Comparison of ENCODE assay signal across 1 cellular context in genomic region chr17:18382441-18383078, GRCh38.
TF ChIP-seq lines count a peak whose summit lies in the region.

No MANE protein-coding gene starts in this region.

TF ChIP-seq in H1, 55 proteins besides CTCF, POLR2A, EP300 and RAD21:
- TF ChIP-seq CEBPB (IDR thresholded peaks at IDR 0.05; ENCODE audit: low read depth, low read length) (no peak), HDAC6 (IDR thresholded peaks at IDR 0.05; ENCODE audit: low read depth, low read length) (no peak), TAF7 (optimal IDR thresholded peaks at IDR 0.05; ENCODE audit: borderline replicate concordance, low read depth, low read length) (no peak), JUND (IDR thresholded peaks at IDR 0.05; ENCODE audit: low read length) (no peak), SP4 (IDR thresholded peaks at IDR 0.05; ENCODE audit: low read length) (no peak), RBBP5 (IDR thresholded peaks at IDR 0.05; ENCODE audit: borderline replicate concordance, low read depth, low read length) (no peak), TEAD4 (IDR thresholded peaks at IDR 0.05; ENCODE audit: low read depth, low read length) (no peak), BACH1 (IDR thresholded peaks at IDR 0.05; ENCODE audit: low read length) (no peak), RFX5 (IDR thresholded peaks at IDR 0.05; ENCODE audit: borderline replicate concordance, low read depth, low read length) (no peak), TAF1 (IDR thresholded peaks at IDR 0.05; ENCODE audit: low read depth, low read length) (no peak)
- TF ChIP-seq, protein P1, sequence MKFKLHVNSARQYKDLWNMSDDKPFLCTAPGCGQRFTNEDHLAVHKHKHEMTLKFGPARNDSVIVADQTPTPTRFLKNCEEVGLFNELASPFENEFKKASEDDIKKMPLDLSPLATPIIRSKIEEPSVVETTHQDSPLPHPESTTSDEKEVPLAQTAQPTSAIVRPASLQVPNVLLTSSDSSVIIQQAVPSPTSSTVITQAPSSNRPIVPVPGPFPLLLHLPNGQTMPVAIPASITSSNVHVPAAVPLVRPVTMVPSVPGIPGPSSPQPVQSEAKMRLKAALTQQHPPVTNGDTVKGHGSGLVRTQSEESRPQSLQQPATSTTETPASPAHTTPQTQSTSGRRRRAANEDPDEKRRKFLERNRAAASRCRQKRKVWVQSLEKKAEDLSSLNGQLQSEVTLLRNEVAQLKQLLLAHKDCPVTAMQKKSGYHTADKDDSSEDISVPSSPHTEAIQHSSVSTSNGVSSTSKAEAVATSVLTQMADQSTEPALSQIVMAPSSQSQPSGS (IDR thresholded peaks at IDR 0.05; ENCODE audit: low read length), result no peak
